Comparison of ENCODE assay signal across 18 cellular contexts in the genomic region with DNA sequence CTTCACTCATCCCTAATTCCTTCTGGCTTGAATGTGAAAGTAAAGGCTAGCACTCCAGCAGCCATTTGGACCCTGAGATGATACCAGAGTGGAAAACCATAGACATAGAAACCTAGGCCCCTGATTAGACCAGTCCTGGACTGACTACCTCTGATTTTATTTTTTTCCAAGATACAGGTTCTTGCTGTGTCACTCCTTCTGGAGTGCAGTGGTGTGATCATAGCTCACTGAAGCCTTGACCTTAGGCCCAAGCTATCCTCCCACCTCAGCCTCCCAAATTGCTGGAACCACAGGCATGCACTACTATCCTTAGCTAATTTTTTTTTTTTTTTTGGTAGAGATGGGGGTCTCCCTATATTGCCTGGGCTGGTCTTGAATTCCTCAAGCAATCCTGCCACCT.
DNase-seq lines count a peak whose midpoint lies in the region; ATAC-seq and TF ChIP-seq lines count a peak whose summit lies in the region.
"Had no signal": no experiment of that assay in that cellular context is flagged by ENCODE, and none has a peak within 500 bp of the region (broad histone marks: within the 10 kb centered on the region; RNA-seq: fewer than 3 reads in every experiment).

No MANE protein-coding gene starts in this region.

- intact Hi-C loops in head of caudate nucleus (cut with DNase I): no loop called here

- H3K27me3 Mint-ChIP-seq in GM23338 (ENCODE audit: insufficient read depth, low read depth, poor library complexity) (peaks cover 9% of the 10 kb centered on the region), neural progenitor cell (ENCODE audit: insufficient read depth, low read depth) (peaks cover 2% of the 10 kb centered on the region)
- H3K27me3 Mint-ChIP-seq: B cell; CD4-positive, alpha-beta T cell had no signal

- no peak overlapping the region for H3K4me3 ChIP-seq in BLaER1 treated with 17β-estradiol and CSF1 and Interleukin-3, amounts not matched to agents 10 nM and 100 nM
- H3K4me3 ChIP-seq in GM23338: no peak overlapping the region
- no peak overlapping the region for H3K4me3 ChIP-seq in neural progenitor cell
- H3K4me3 ChIP-seq: BLaER1, GM12878 had no signal

- H3K4me1 Mint-ChIP-seq in GM23338 (no peaks in the 10 kb centered on the region), neural progenitor cell (no peaks in the 10 kb centered on the region)
- H3K4me1 Mint-ChIP-seq: CD14-positive monocyte had no signal

- no peaks in the 10 kb centered on the region for H3K36me3 Mint-ChIP-seq in GM23338 (ENCODE audit: low read depth)
- peaks cover 6% of the 10 kb centered on the region for H3K36me3 Mint-ChIP-seq in neural progenitor cell

- POLR2A ChIA-PET in HEK293T (lab: Yijun Ruan, JAX): no interaction called here

- ATAC-seq in GM23338: no peak
- ATAC-seq: GM12878 had no signal

- H3K4me3 Mint-ChIP-seq in GM23338 (no peak overlapping the region), neural progenitor cell (no peak overlapping the region)
- H3K4me3 Mint-ChIP-seq: B cell; CD14-positive monocyte; CD4-positive, alpha-beta T cell had no signal

- no peak overlapping the region for H3K9ac ChIP-seq in BLaER1 treated with 17β-estradiol and CSF1 and Interleukin-3, amounts not matched to agents 10 nM and 100 nM
- H3K9ac ChIP-seq in neural progenitor cell: no peak overlapping the region
- H3K9ac ChIP-seq: BLaER1 had no signal

- H3K27ac ChIP-seq in BLaER1 treated with 17β-estradiol and CSF1 and Interleukin-3, amounts not matched to agents 10 nM and 100 nM: no peak overlapping the region
- H3K27ac ChIP-seq in GM23338 (ENCODE audit: low read depth) (peak overlapping the region; percentile 19; the same call in 1 of the 2 replicates), VCaP (0 out of 2 replicates have a peak overlapping the region, but pooled peaks have one; percentile 77), neural progenitor cell (no peak overlapping the region)
- H3K27ac ChIP-seq: 22Rv1, BLaER1 had no signal

- no peaks in the 10 kb centered on the region for H3F3A ChIP-seq in GM23338 (replicated peaks; ENCODE audit: low read depth)
- peaks cover 5% of the 10 kb centered on the region for H3F3A ChIP-seq in neural progenitor cell (ENCODE audit: low read depth)

- H3K27ac Mint-ChIP-seq in GM23338 (no peak overlapping the region), neural progenitor cell (no peak overlapping the region)
- H3K27ac Mint-ChIP-seq: B cell; CD4-positive, alpha-beta T cell had no signal

- peaks cover under 1 to 24% (median 11%) of the 10 kb centered on the region in 10 experiments; a peak in 18 of 20 replicates for H3K4me1 ChIP-seq in BLaER1 treated with 17β-estradiol and CSF1 and Interleukin-3, amounts not matched to agents 10 nM and 100 nM
- H3K4me1 ChIP-seq in GM23338 (ENCODE audit: insufficient read depth) (no peaks in the 10 kb centered on the region), neural progenitor cell (no peaks in the 10 kb centered on the region)
- H3K4me1 ChIP-seq: Caco-2 had no signal

- TF ChIP-seq CTCF in GM23338 (conservative IDR thresholded peaks at IDR 0.05; ENCODE audit: low read depth in 2 of 2) (no peak), VCaP (conservative IDR thresholded peaks at IDR 0.05) (no peak), neural progenitor cell (IDR thresholded peaks at IDR 0.05) (no peak)

- peak overlapping the region in 7 of 11 experiments; percentile 23 to 42 (median 27); a peak in 9 of 22 replicates for H3K4me2 ChIP-seq in BLaER1 treated with 17β-estradiol and CSF1 and Interleukin-3, amounts not matched to agents 10 nM and 100 nM
- H3K4me2 ChIP-seq in GM23338 (no peak overlapping the region), neural progenitor cell (no peak overlapping the region)
- H3K4me2 ChIP-seq: BLaER1 had no signal

- H2AFZ ChIP-seq in GM23338 (no peak overlapping the region), neural progenitor cell (replicated peaks) (no peak overlapping the region)

- H3K27me3 ChIP-seq in BLaER1 treated with 17β-estradiol and CSF1 and Interleukin-3, amounts not matched to agents 10 nM and 100 nM: no peaks in the 10 kb centered on the region
- no peaks in the 10 kb centered on the region for H3K27me3 ChIP-seq in GM23338 (ENCODE audit: insufficient read depth)
- H3K27me3 ChIP-seq in neural progenitor cell: no peaks in the 10 kb centered on the region
- H3K27me3 ChIP-seq: BLaER1 had no signal

- peaks cover 0 to 10% (median 0%) of the 10 kb centered on the region in 11 experiments; a peak in 2 of 22 replicates for H3K9me3 ChIP-seq in BLaER1 treated with 17β-estradiol and CSF1 and Interleukin-3, amounts not matched to agents 10 nM and 100 nM (replicated peaks in 1 of 11)
- H3K9me3 ChIP-seq in neural progenitor cell (ENCODE audit: low read depth): no peaks in the 10 kb centered on the region
- H3K9me3 ChIP-seq: BLaER1, Caco-2 had no signal

- no peak for DNase-seq in GM23338 (ENCODE audit: low spot score)
- DNase-seq in HEK293T (ENCODE audit: extremely low spot score): no peak
- DNase-seq in neural progenitor cell (ENCODE audit: low spot score): no peak
- no peak for DNase-seq in head of caudate nucleus
- DNase-seq: Caco-2; CD4-positive, alpha-beta T cell; DMS153; EL; GDM1; H7; HCEC 1CT had no signal

- H3K79me2 ChIP-seq in GM23338 (replicated peaks; ENCODE audit: insufficient read depth) (no peaks in the 10 kb centered on the region), neural progenitor cell (ENCODE audit: low read depth) (no peaks in the 10 kb centered on the region)

- no peaks in the 10 kb centered on the region; a peak in 1 of 22 replicates for H4K20me1 ChIP-seq in BLaER1 treated with 17β-estradiol and CSF1 and Interleukin-3, amounts not matched to agents 10 nM and 100 nM
- no peaks in the 10 kb centered on the region for H4K20me1 ChIP-seq in GM23338 (replicated peaks; ENCODE audit: insufficient read depth)
- H4K20me1 ChIP-seq in neural progenitor cell (ENCODE audit: low read depth): no peaks in the 10 kb centered on the region
- H4K20me1 ChIP-seq: BLaER1 had no signal

- H3K9me3 Mint-ChIP-seq in GM23338: no peaks in the 10 kb centered on the region
- H3K9me3 Mint-ChIP-seq in neural progenitor cell: no peaks in the 10 kb centered on the region
- H3K9me3 Mint-ChIP-seq: CD14-positive monocyte; CD4-positive, alpha-beta T cell had no signal

- H3K9me2 ChIP-seq in GM23338 (ENCODE audit: insufficient read depth): no peaks in the 10 kb centered on the region

- H3K36me3 ChIP-seq in BLaER1 treated with 17β-estradiol and CSF1 and Interleukin-3, amounts not matched to agents 10 nM and 100 nM: peaks cover 20 to 52% (median 32%) of the 10 kb centered on the region in 11 experiments; a peak in 21 of 22 replicates
- no peaks in the 10 kb centered on the region for H3K36me3 ChIP-seq in GM23338 (ENCODE audit: insufficient read depth)
- no peaks in the 10 kb centered on the region for H3K36me3 ChIP-seq in neural progenitor cell

- CTCF ChIA-PET in HEK293T (lab: Yijun Ruan, JAX): interaction anchor here (0.6 to 1.0 kb wide), 3 partner anchors 10 to 77 kb away, joined by 3 to 7 read pairs (median 6); no protein-coding TSS in a partner anchor

TF ChIP-seq in GM23338, 12 proteins besides CTCF, POLR2A, EP300 and RAD21:
- TF ChIP-seq, protein P1, sequence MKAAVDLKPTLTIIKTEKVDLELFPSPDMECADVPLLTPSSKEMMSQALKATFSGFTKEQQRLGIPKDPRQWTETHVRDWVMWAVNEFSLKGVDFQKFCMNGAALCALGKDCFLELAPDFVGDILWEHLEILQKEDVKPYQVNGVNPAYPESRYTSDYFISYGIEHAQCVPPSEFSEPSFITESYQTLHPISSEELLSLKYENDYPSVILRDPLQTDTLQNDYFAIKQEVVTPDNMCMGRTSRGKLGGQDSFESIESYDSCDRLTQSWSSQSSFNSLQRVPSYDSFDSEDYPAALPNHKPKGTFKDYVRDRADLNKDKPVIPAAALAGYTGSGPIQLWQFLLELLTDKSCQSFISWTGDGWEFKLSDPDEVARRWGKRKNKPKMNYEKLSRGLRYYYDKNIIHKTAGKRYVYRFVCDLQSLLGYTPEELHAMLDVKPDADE (IDR thresholded peaks at IDR 0.05): no peak
- no peak for TF ChIP-seq EZH2 (IDR thresholded peaks at IDR 0.05; ENCODE audit: low read depth, unreplicated experiment)

TF ChIP-seq in HEK293T, 16 proteins besides CTCF, POLR2A, EP300 and RAD21:
- no peak for TF ChIP-seq FOXM1 (IDR thresholded peaks at IDR 0.05; ENCODE audit: borderline replicate concordance)
- no peak for TF ChIP-seq LEF1 (IDR thresholded peaks at IDR 0.05; ENCODE audit: borderline replicate concordance)
- TF ChIP-seq ARNT (IDR thresholded peaks at IDR 0.05): no peak
- no peak for TF ChIP-seq SUZ12 (IDR thresholded peaks at IDR 0.05)
- TF ChIP-seq FOXK2 (IDR thresholded peaks at IDR 0.05): no peak
- no peak for TF ChIP-seq FOXA1 (IDR thresholded peaks at IDR 0.05)
- TF ChIP-seq BHLHE40 (IDR thresholded peaks at IDR 0.05; ENCODE audit: borderline replicate concordance): no peak
- no peak for TF ChIP-seq NFRKB (IDR thresholded peaks at IDR 0.05)
- no peak for TF ChIP-seq SP1 (IDR thresholded peaks at IDR 0.05)
- TF ChIP-seq HDGF (IDR thresholded peaks at IDR 0.05; ENCODE audit: borderline replicate concordance): no peak
- TF ChIP-seq CTBP1 (IDR thresholded peaks at IDR 0.05; ENCODE audit: borderline replicate concordance): no peak
- TF ChIP-seq, protein P2, sequence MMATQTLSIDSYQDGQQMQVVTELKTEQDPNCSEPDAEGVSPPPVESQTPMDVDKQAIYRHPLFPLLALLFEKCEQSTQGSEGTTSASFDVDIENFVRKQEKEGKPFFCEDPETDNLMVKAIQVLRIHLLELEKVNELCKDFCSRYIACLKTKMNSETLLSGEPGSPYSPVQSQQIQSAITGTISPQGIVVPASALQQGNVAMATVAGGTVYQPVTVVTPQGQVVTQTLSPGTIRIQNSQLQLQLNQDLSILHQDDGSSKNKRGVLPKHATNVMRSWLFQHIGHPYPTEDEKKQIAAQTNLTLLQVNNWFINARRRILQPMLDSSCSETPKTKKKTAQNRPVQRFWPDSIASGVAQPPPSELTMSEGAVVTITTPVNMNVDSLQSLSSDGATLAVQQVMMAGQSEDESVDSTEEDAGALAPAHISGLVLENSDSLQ (IDR thresholded peaks at IDR 0.05): no peak
- TF ChIP-seq TARDBP (IDR thresholded peaks at IDR 0.05): no peak
- TF ChIP-seq ELF4 (IDR thresholded peaks at IDR 0.05): no peak
- TF ChIP-seq L3MBTL2 (conservative IDR thresholded peaks at IDR 0.05): no peak
- no peak for TF ChIP-seq ZNF384 (IDR thresholded peaks at IDR 0.05)

Comparison
In these comparisons a context has a peak if more than half of its experiments do, and no peak if none do; other contexts are left out.
1. H3K27ac ChIP-seq: peak in GM23338 (single experiment) and VCaP (single experiment); none in BLaER1 treated with 17β-estradiol and CSF1 and Interleukin-3, amounts not matched to agents 10 nM and 100 nM (0 of 11) and neural progenitor cell (single experiment).
2. H3K4me2 ChIP-seq: peak in BLaER1 treated with 17β-estradiol and CSF1 and Interleukin-3, amounts not matched to agents 10 nM and 100 nM (7 of 11); none in GM23338 (single experiment) and neural progenitor cell (single experiment).